Comparison of ENCODE assay signal across 8 cellular contexts in genomic region chr19:18915639-18916038, GRCh38. TPM values are rescaled to one million over a fixed set of nuclear protein-coding genes. Genes with fewer than 3 reads are reported as not detected.
DNase-seq lines count a peak whose midpoint lies in the region; ATAC-seq and TF ChIP-seq lines count a peak whose summit lies in the region.

No MANE protein-coding gene starts in this region.

- peak overlapping the region; percentile 75 to 96 (median 89) for H3K4me2 ChIP-seq in BLaER1 treated with 17β-estradiol and CSF1 and Interleukin-3, amounts not matched to agents 10 nM and 100 nM
- H3K4me2 ChIP-seq in neuronal stem cell (ENCODE audit: insufficient read depth, low read length, poor library complexity, severe bottlenecking) = no peak overlapping the region

- peak overlapping the region; percentile 75 for H2BK5ac ChIP-seq in neuronal stem cell (ENCODE audit: low read length)

- peak overlapping the region; percentile 35 to 69 (median 58); a peak in 20 of 22 replicates for H3K9ac ChIP-seq in BLaER1 treated with 17β-estradiol and CSF1 and Interleukin-3, amounts not matched to agents 10 nM and 100 nM
- no peak overlapping the region for H3K9ac ChIP-seq in neuronal stem cell (ENCODE audit: low read depth, low read length, poor library complexity)

- WGBS in neuronal stem cell (ENCODE audit: extremely low coverage in 2 of 2, insufficient read length in 2 of 2, insufficient replicate concordance in 1 of 2), 2 donors = no CpG with 5 or more reads among the region's 5 CpGs

- peaks cover 44 to 77% (median 71%) of the 10 kb centered on the region in 11 experiments for H4K20me1 ChIP-seq in BLaER1 treated with 17β-estradiol and CSF1 and Interleukin-3, amounts not matched to agents 10 nM and 100 nM

- no peak overlapping the region for H2BK12ac ChIP-seq in neuronal stem cell (ENCODE audit: low read length)

- peak overlapping the region; percentile 57 for H3K18ac ChIP-seq in neuronal stem cell (ENCODE audit: low read length)

- H3K23ac ChIP-seq in neuronal stem cell (ENCODE audit: low read depth, low read length, poor library complexity) = peak overlapping the region; percentile 73

- H4K91ac ChIP-seq in neuronal stem cell (ENCODE audit: low read depth, low read length, poor library complexity) = no peak overlapping the region

- intact Hi-C loops in dorsolateral prefrontal cortex (cut with DNase I) = loop anchor here in 1 of 2 donors (5.0 kb wide), 2 partner anchors 323 to 343 kb away; partner anchors contain the start of gene UBA52

- no peak overlapping the region for H2AK5ac ChIP-seq in neuronal stem cell (ENCODE audit: low read depth, low read length)

- TF ChIP-seq CTCF in RWPE2 (IDR thresholded peaks at IDR 0.05; ENCODE audit: poor library complexity, severe bottlenecking) = peak; percentile 47
- TF ChIP-seq CTCF in dorsolateral prefrontal cortex (IDR thresholded peaks at IDR 0.05 in 54 of 56, conservative IDR thresholded peaks at IDR 0.05 in 2 of 56; ENCODE audit: low read depth in 1 of 56, partially characterized antibody in 56 of 56) = peak in 55 of 56 donors; percentile 18 to 82 (median 68)

- peak overlapping the region in 7 of 10 experiments; percentile 0 to 55 (median 24); a peak in 8 of 20 replicates for H3K4me3 ChIP-seq in BLaER1 treated with 17β-estradiol and CSF1 and Interleukin-3, amounts not matched to agents 10 nM and 100 nM
- H3K4me3 ChIP-seq in RWPE2 (ENCODE audit: severe bottlenecking) (no peak overlapping the region), dorsolateral prefrontal cortex (peak overlapping the region in 1 of 59 donors; percentile 3), neuronal stem cell (ENCODE audit: low read length in 2 of 2) (no peak overlapping the region)

- peaks cover 41 to 65% (median 53%) of the 10 kb centered on the region in 10 experiments for H3K4me1 ChIP-seq in BLaER1 treated with 17β-estradiol and CSF1 and Interleukin-3, amounts not matched to agents 10 nM and 100 nM
- H3K4me1 ChIP-seq in RWPE2 (ENCODE audit: insufficient read depth, poor library complexity, severe bottlenecking) (no peaks in the 10 kb centered on the region), neuronal stem cell (ENCODE audit: control insufficient read depth in 2 of 2, insufficient read depth in 1 of 2, low read depth in 1 of 2, low read length in 2 of 2) (peaks cover 0 to 6% of the 10 kb centered on the region in 2 donors)

- no peak overlapping the region for H3K14ac ChIP-seq in neuronal stem cell (ENCODE audit: low read length)

- H2BK120ac ChIP-seq in neuronal stem cell (ENCODE audit: low read depth, low read length) = no peak overlapping the region

- peak; percentile 64 for DNase-seq in H4 (ENCODE audit: low spot score)
- no peak for DNase-seq in RWPE2 (ENCODE audit: low spot score)
- DNase-seq in dorsolateral prefrontal cortex = peak; percentile 47 to 87 (median 82)
- no peak for DNase-seq in neuronal stem cell (ENCODE audit: low spot score)
- no peak for DNase-seq in activated CD4-positive, CD25-positive, alpha-beta regulatory T cell treated with anti-CD3 and anti-CD28 coated beads, Interleukin-2, amount 50 U/mL, for 72 hours

- peaks cover 0 to 9% (median 0%) of the 10 kb centered on the region in 11 experiments; a peak in 2 of 22 replicates for H3K9me3 ChIP-seq in BLaER1 treated with 17β-estradiol and CSF1 and Interleukin-3, amounts not matched to agents 10 nM and 100 nM (replicated peaks in 1 of 11)
- H3K9me3 ChIP-seq in RWPE2 (ENCODE audit: severe bottlenecking) (no peaks in the 10 kb centered on the region), neuronal stem cell (replicated peaks in 1 of 2; ENCODE audit: control insufficient read depth in 2 of 2, insufficient read depth in 1 of 2, low read depth in 1 of 2, low read length in 2 of 2) (no peaks in the 10 kb centered on the region)

- H3K79me1 ChIP-seq in neuronal stem cell (ENCODE audit: low read depth, low read length) = peaks cover 27% of the 10 kb centered on the region

- peaks cover 38 to 60% (median 47%) of the 10 kb centered on the region in 11 experiments for H3K36me3 ChIP-seq in BLaER1 treated with 17β-estradiol and CSF1 and Interleukin-3, amounts not matched to agents 10 nM and 100 nM
- H3K36me3 ChIP-seq in RWPE2 (ENCODE audit: low read depth) (peaks cover 40% of the 10 kb centered on the region), neuronal stem cell (replicated peaks in 1 of 2; ENCODE audit: control insufficient read depth in 2 of 2, insufficient read depth in 2 of 2, low read length in 2 of 2) (peaks cover 16 to 42% of the 10 kb centered on the region in 2 donors)

- ATAC-seq in RWPE2 (ENCODE audit: low read depth) = no peak
- no peak for ATAC-seq in GM19023 (IDR thresholded peaks at IDR 0.05; ENCODE audit: unreplicated experiment)
- ATAC-seq in GM19467 (IDR thresholded peaks at IDR 0.05; ENCODE audit: unreplicated experiment) = no peak

- H3K27me3 ChIP-seq in BLaER1 treated with 17β-estradiol and CSF1 and Interleukin-3, amounts not matched to agents 10 nM and 100 nM = no peaks in the 10 kb centered on the region
- H3K27me3 ChIP-seq in RWPE2 (ENCODE audit: insufficient read depth, poor library complexity, severe bottlenecking) (no peaks in the 10 kb centered on the region), dorsolateral prefrontal cortex (no peaks in the 10 kb centered on the region), neuronal stem cell (ENCODE audit: control insufficient read depth in 3 of 3, insufficient read depth in 3 of 3, low read depth in 1 of 3, low read length in 3 of 3) (no peaks in the 10 kb centered on the region)

- peak overlapping the region in 9 of 11 experiments; percentile 37 to 66 (median 45); a peak in 14 of 22 replicates for H3K27ac ChIP-seq in BLaER1 treated with 17β-estradiol and CSF1 and Interleukin-3, amounts not matched to agents 10 nM and 100 nM
- H3K27ac ChIP-seq in RWPE2 (ENCODE audit: poor library complexity, severe bottlenecking) = no peak overlapping the region
- peak overlapping the region in 48 of 59 donors; percentile 12 to 84 (median 66) for H3K27ac ChIP-seq in dorsolateral prefrontal cortex
- no peak overlapping the region for H3K27ac ChIP-seq in neuronal stem cell (replicated peaks; ENCODE audit: low read length)

- no peak overlapping the region for H4K8ac ChIP-seq in neuronal stem cell (ENCODE audit: low read depth, low read length)

- H2BK15ac ChIP-seq in neuronal stem cell (ENCODE audit: low read length) = no peak overlapping the region

- H3K4ac ChIP-seq in neuronal stem cell (ENCODE audit: low read length) = no peak overlapping the region

- no peak overlapping the region for H2AFZ ChIP-seq in neuronal stem cell (ENCODE audit: low read length)

RNA-seq across cellular contexts. Expression of gene COPE, which starts 3.5 kb away (rescaled TPM):
- total RNA-seq in H4 (2014; rRNA removed; shearing (Covaris generic)) = 386 and 421 TPM in 2 replicates
- 100 to 1,000 TPM; 108 to 189 (median 147) TPM for total RNA-seq in dorsolateral prefrontal cortex
- 152 TPM for polyA plus RNA-seq in neuronal stem cell (2013, experiment 1 of 2)
- polyA plus RNA-seq in neuronal stem cell (2013, experiment 2 of 2) = 153 TPM

RNA-seq across cellular contexts. Expression of gene DDX49, which starts 3.9 kb away (rescaled TPM):
- total RNA-seq in H4 (2014; rRNA removed; shearing (Covaris generic)) = 68.6 and 70.9 TPM in 2 replicates
- total RNA-seq in dorsolateral prefrontal cortex = 10 to 100 TPM; 28.5 to 56.4 (median 38.5) TPM
- polyA plus RNA-seq in neuronal stem cell (2013, experiment 1 of 2) = 11.8 TPM
- 10.4 TPM for polyA plus RNA-seq in neuronal stem cell (2013, experiment 2 of 2)

RNA-seq across cellular contexts. Expression of gene CERS1, which starts 19.7 kb away (rescaled TPM):
- 1.0 TPM in 1 of 2 replicates, not detected in the other for total RNA-seq in H4 (2014; rRNA removed; shearing (Covaris generic))
- total RNA-seq in dorsolateral prefrontal cortex = 100 to 1,000 TPM in 106 of 120 experiments, 10 to 100 TPM in 14; 81.6 to 211 (median 120) TPM
- 17.4 TPM for polyA plus RNA-seq in neuronal stem cell (2013, experiment 1 of 2)
- 17.0 TPM for polyA plus RNA-seq in neuronal stem cell (2013, experiment 2 of 2)

RNA-seq across cellular contexts. Expression of gene HOMER3, which starts 25.4 kb away (rescaled TPM):
- 32.5 and 47.3 TPM in 2 replicates for total RNA-seq in H4 (2014; rRNA removed; shearing (Covaris generic))
- total RNA-seq in dorsolateral prefrontal cortex = 10 to 100 TPM; 11.7 to 52.8 (median 22.9) TPM
- 58.3 TPM for polyA plus RNA-seq in neuronal stem cell (2013, experiment 1 of 2)
- polyA plus RNA-seq in neuronal stem cell (2013, experiment 2 of 2) = 56.2 TPM

Comparison
In these comparisons a context has a peak if more than half of its experiments do, and no peak if none do; other contexts are left out.
1. H3K27ac ChIP-seq: peak in BLaER1 treated with 17β-estradiol and CSF1 and Interleukin-3, amounts not matched to agents 10 nM and 100 nM (9 of 11) and dorsolateral prefrontal cortex (48 of 59); none in RWPE2 (single experiment) and neuronal stem cell (single experiment).
2. H3K4me3 ChIP-seq: peak in BLaER1 treated with 17β-estradiol and CSF1 and Interleukin-3, amounts not matched to agents 10 nM and 100 nM (7 of 10); none in RWPE2 (single experiment) and neuronal stem cell (0 of 2).
3. DNase-seq: peak in H4 (single experiment) and dorsolateral prefrontal cortex (10 of 10); none in RWPE2 (single experiment), neuronal stem cell (single experiment) and activated CD4-positive, CD25-positive, alpha-beta regulatory T cell treated with anti-CD3 and anti-CD28 coated beads, Interleukin-2, amount 50 U/mL, for 72 hours (single experiment).
4. RNA of gene CERS1, which starts 19.7 kb away (total RNA-seq): 81.6 to 211 TPM in dorsolateral prefrontal cortex; 1.0 TPM in H4; every median in the first group is over 10 times any median in the second.